Comparison of ENCODE assay signal across 8 cellular contexts in the genomic region with DNA sequence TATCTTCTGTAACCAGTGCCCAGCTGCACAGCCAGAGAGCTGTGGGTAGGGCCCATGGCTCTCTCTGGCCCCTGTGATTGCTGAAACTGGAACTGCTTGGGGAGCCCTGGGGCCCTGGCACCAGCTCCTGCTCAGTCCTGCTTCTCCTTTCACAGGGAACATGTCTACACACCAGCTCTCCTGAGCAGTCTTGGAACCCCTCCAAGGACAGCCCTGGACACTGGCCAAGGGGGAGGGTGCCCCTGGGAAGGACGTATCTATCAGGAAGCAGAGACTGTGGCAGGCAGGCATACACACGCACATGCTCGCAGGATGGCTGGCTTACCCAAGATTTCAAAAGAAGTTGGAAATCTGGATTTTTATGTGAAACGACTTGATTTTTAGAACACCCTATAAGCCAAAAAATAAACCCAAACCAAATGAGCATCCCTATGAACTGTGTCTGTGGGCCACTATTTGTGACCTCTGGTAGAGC. TPM values are rescaled to one million over a fixed set of nuclear protein-coding genes. Genes with fewer than 3 reads are reported as not detected.
A peak's percentile ranks its signal among the peaks of the same experiment; 100 is the strongest.
DNase-seq lines count a peak whose midpoint lies in the region; ATAC-seq, FAIRE-seq and TF ChIP-seq lines count a peak whose summit lies in the region.

No MANE protein-coding gene starts in this region.

- H3K18ac ChIP-seq in H9 (ENCODE audit: insufficient read length, low read depth, low read length), result no peak overlapping the region

- no peak overlapping the region for H2BK20ac ChIP-seq in H9 (ENCODE audit: low read depth, low read length, poor library complexity, severe bottlenecking)

- peaks cover 9% of the 10 kb centered on the region for H3K4me1 Mint-ChIP-seq in Calu3 (ENCODE audit: low read depth, unreplicated experiment)
- peaks cover 51 to 76% of the 10 kb centered on the region in 2 donors for H3K4me1 Mint-ChIP-seq in stimulated activated naive B cell treated with anti-CD40 and anti-IgM and Interleukin-4, amounts not matched to agents 10 μg/mL and 1 μg/mL and 100 μg/mL, for 72 hours
- peaks cover under 1 to 2% of the 10 kb centered on the region in 2 experiments; a peak in 2 of 4 replicates for H3K4me1 Mint-ChIP-seq in H9

- H2BK5ac ChIP-seq in H9 (ENCODE audit: insufficient read length, low read length), result no peak overlapping the region

- no peak overlapping the region for H3K56ac ChIP-seq in H9 (ENCODE audit: insufficient read length, low read depth, low read length)

- H4K20me1 ChIP-seq in KMS-11 (ENCODE audit: insufficient read depth) (no peaks in the 10 kb centered on the region), H9 (ENCODE audit: control insufficient read depth, insufficient read depth, insufficient read length) (no peaks in the 10 kb centered on the region)

- H3K4me3 ChIP-seq in KMS-11 (IDR thresholded peaks at IDR 0.05; ENCODE audit: insufficient read depth, low read depth, low read length) (no peak overlapping the region), bronchial epithelial cell (ENCODE audit: low read depth, low read length) (no peak overlapping the region), kidney epithelial cell (ENCODE audit: low read depth, low read length) (no peak overlapping the region)

- no peak overlapping the region for H2BK15ac ChIP-seq in H9 (ENCODE audit: low read depth, low read length)

- no peak overlapping the region; the same call in 1 of the 2 replicates for H3K14ac ChIP-seq in H9 (ENCODE audit: insufficient read depth, low read length)

- no peaks in the 10 kb centered on the region for H3K79me2 ChIP-seq in KMS-11 (ENCODE audit: insufficient read depth, low read depth)
- no peaks in the 10 kb centered on the region for H3K79me2 ChIP-seq in H9 (ENCODE audit: insufficient read depth, low read length)

- H3K9me3 Mint-ChIP-seq in Calu3 (ENCODE audit: low read depth, unreplicated experiment), result no peaks in the 10 kb centered on the region
- no peaks in the 10 kb centered on the region for H3K9me3 Mint-ChIP-seq in stimulated activated naive B cell treated with anti-CD40 and anti-IgM and Interleukin-4, amounts not matched to agents 10 μg/mL and 1 μg/mL and 100 μg/mL, for 72 hours
- no peaks in the 10 kb centered on the region for H3K9me3 Mint-ChIP-seq in H9

- H2AFZ ChIP-seq in KMS-11 (ENCODE audit: low read depth) (peak overlapping the region; percentile 44; the same call in 1 of the 2 replicates), H9 (ENCODE audit: low read length) (no peak overlapping the region)

- no peaks in the 10 kb centered on the region for H3K79me1 ChIP-seq in H9 (ENCODE audit: insufficient read depth, low read depth, low read length, poor library complexity, severe bottlenecking)

- WGBS in H9 (ENCODE audit: extremely low coverage, insufficient read length, low lambda C conversion rate), result no CpG with 5 or more reads among the region's 4 CpGs

- ATAC-seq in stimulated activated naive B cell treated with anti-CD40 and anti-IgM and Interleukin-4, amounts not matched to agents 10 μg/mL and 1 μg/mL and 100 μg/mL, for 72 hours (replicated peaks), result no peak
- ATAC-seq in HG03565 (IDR thresholded peaks at IDR 0.05; ENCODE audit: unreplicated experiment), result no peak

- no peak overlapping the region for H4K8ac ChIP-seq in H9 (replicated peaks; ENCODE audit: insufficient read length, low read depth, low read length)

- no peak overlapping the region for H3K27ac Mint-ChIP-seq in Calu3 (ENCODE audit: unreplicated experiment)
- H3K27ac Mint-ChIP-seq in stimulated activated naive B cell treated with anti-CD40 and anti-IgM and Interleukin-4, amounts not matched to agents 10 μg/mL and 1 μg/mL and 100 μg/mL, for 72 hours, result peak overlapping the region; percentile 77
- H3K27ac Mint-ChIP-seq in H9, result no peak overlapping the region

- H3K36me3 ChIP-seq in KMS-11 (ENCODE audit: insufficient read depth) (no peaks in the 10 kb centered on the region), bronchial epithelial cell (ENCODE audit: control insufficient read depth, insufficient read depth, low read length) (no peaks in the 10 kb centered on the region), kidney epithelial cell (ENCODE audit: control insufficient read depth, insufficient read depth, low read length) (no peaks in the 10 kb centered on the region)

- peak overlapping the region; percentile 77 for H3K4me2 ChIP-seq in KMS-11
- H3K4me2 ChIP-seq in H9 (ENCODE audit: insufficient read depth, insufficient read length, low read length), result no peak overlapping the region

- H3K27me3 ChIP-seq in KMS-11 (ENCODE audit: insufficient read depth, low read depth) (no peaks in the 10 kb centered on the region), bronchial epithelial cell (ENCODE audit: control insufficient read depth, insufficient read depth, low read length) (no peaks in the 10 kb centered on the region), kidney epithelial cell (ENCODE audit: control insufficient read depth, insufficient read depth, low read length) (no peaks in the 10 kb centered on the region), H9 (ENCODE audit: insufficient read depth, low read length) (no peaks in the 10 kb centered on the region)

- H2BK12ac ChIP-seq in H9 (ENCODE audit: insufficient read length, low read depth, low read length), result no peak overlapping the region

- no peak overlapping the region for H2BK120ac ChIP-seq in H9 (ENCODE audit: low read depth, low read length, poor library complexity, severe bottlenecking)

- H3K4me1 ChIP-seq in KMS-11 (ENCODE audit: low read depth, poor library complexity, severe bottlenecking) (peaks cover 74% of the 10 kb centered on the region), H9 (ENCODE audit: insufficient read depth, low read length) (no peaks in the 10 kb centered on the region)

- H3K23ac ChIP-seq in H9 (ENCODE audit: insufficient read length, low read depth, low read length), result no peak overlapping the region

- H3K36me3 Mint-ChIP-seq in Calu3 (ENCODE audit: insufficient read depth, unreplicated experiment), result peaks cover 6% of the 10 kb centered on the region
- no peaks in the 10 kb centered on the region for H3K36me3 Mint-ChIP-seq in stimulated activated naive B cell treated with anti-CD40 and anti-IgM and Interleukin-4, amounts not matched to agents 10 μg/mL and 1 μg/mL and 100 μg/mL, for 72 hours
- H3K36me3 Mint-ChIP-seq in H9 (ENCODE audit: insufficient read depth in 1 of 3, low read depth in 3 of 3), result no peaks in the 10 kb centered on the region

- H4K91ac ChIP-seq in H9 (ENCODE audit: insufficient read length, low read depth, low read length), result no peak overlapping the region

- FAIRE-seq in RCC 7860 (lab: Jason Lieb, UNC) (peak; percentile 77), bronchial epithelial cell (lab: Jason Lieb, UNC) (peak; percentile 72)

- peak; percentile 94 for DNase-seq in Calu3
- peak; percentile 85 for DNase-seq in RCC 7860 (ENCODE audit: low spot score)
- DNase-seq in bronchial epithelial cell (ENCODE audit: low read depth), result peak; percentile 99
- DNase-seq in kidney epithelial cell (ENCODE audit: low read depth), result peak; percentile 76
- no peak for DNase-seq in stimulated activated naive B cell treated with anti-CD40 and anti-IgM and Interleukin-4, amounts not matched to agents 10 μg/mL and 1 μg/mL and 100 μg/mL, for 72 hours
- DNase-seq in H9, result no peak

- no peaks in the 10 kb centered on the region for H3K9me3 ChIP-seq in H9 (ENCODE audit: control insufficient read depth, low read depth, low read length)

- BruUV-seq in Calu3 (replicated peaks; lab: Mats Ljungman, UMichigan), result no TSS peak

- TF ChIP-seq CTCF in Calu3 (IDR thresholded peaks at IDR 0.05; ENCODE audit: unreplicated experiment) (no peak), KMS-11 (conservative IDR thresholded peaks at IDR 0.05; ENCODE audit: low read depth, low read length) (no peak), bronchial epithelial cell (IDR thresholded peaks at IDR 0.05; ENCODE audit: insufficient read depth, low read length, severe bottlenecking) (no peak), kidney epithelial cell (IDR thresholded peaks at IDR 0.05; ENCODE audit: insufficient read depth, low read length, poor library complexity, severe bottlenecking) (no peak), H9 (conservative IDR thresholded peaks at IDR 0.05) (no peak)

- no peak overlapping the region for H4K5ac ChIP-seq in H9 (ENCODE audit: insufficient read length, low read depth, low read length)

- H3K9ac ChIP-seq in KMS-11 (peak overlapping the region; percentile 46; the same call in 1 of the 2 replicates), H9 (ENCODE audit: extremely low read depth, insufficient read length, low read length) (no peak overlapping the region)

- no peaks in the 10 kb centered on the region for H3K23me2 ChIP-seq in H9 (ENCODE audit: insufficient read length, low read depth, low read length, poor library complexity, severe bottlenecking)

- intact Hi-C loops in Calu3 (cut with micrococcal nuclease; ENCODE audit: unreplicated experiment), result loop anchor here (5.0 kb wide), 2 partner anchors 58 to 313 kb away; partner anchors contain the start of gene PHF19

- H3K27me3 Mint-ChIP-seq in Calu3 (ENCODE audit: unreplicated experiment) (peaks cover 13% of the 10 kb centered on the region), H9 (ENCODE audit: low read depth) (peaks cover 5% of the 10 kb centered on the region)
- no peaks in the 10 kb centered on the region for H3K27me3 Mint-ChIP-seq in stimulated activated naive B cell treated with anti-CD40 and anti-IgM and Interleukin-4, amounts not matched to agents 10 μg/mL and 1 μg/mL and 100 μg/mL, for 72 hours

- CTCF ChIA-PET in Calu3 (lab: Charles Lee), result interaction anchor here (1.7 kb wide), 1 partner anchor 180 kb away, joined by 6 read pairs; no protein-coding TSS in a partner anchor

- H3K4me3 Mint-ChIP-seq in Calu3 (ENCODE audit: low read depth, unreplicated experiment) (no peak overlapping the region), H9 (no peak overlapping the region)
- peak overlapping the region; percentile 51 to 52 for H3K4me3 Mint-ChIP-seq in stimulated activated naive B cell treated with anti-CD40 and anti-IgM and Interleukin-4, amounts not matched to agents 10 μg/mL and 1 μg/mL and 100 μg/mL, for 72 hours

- no peak overlapping the region for H3T11ph ChIP-seq in H9 (ENCODE audit: low read length)

- no peak overlapping the region for H3K4ac ChIP-seq in H9 (ENCODE audit: low read depth, low read length)

- H3K27ac ChIP-seq in KMS-11, result peak overlapping the region; percentile 74
- no peak overlapping the region for H3K27ac ChIP-seq in H9 (ENCODE audit: insufficient read length, low read depth, low read length)

- no peak overlapping the region for H2AK5ac ChIP-seq in H9 (ENCODE audit: insufficient read length, low read length)

RNA-seq across cellular contexts. Expression of gene TRAF1, which starts 8.8 kb away (rescaled TPM):
- total RNA-seq in Calu3 (2022) (1.5 and 1.6 TPM in 2 replicates), bronchial epithelial cell (0.79 and 1.0 TPM in 2 replicates), kidney epithelial cell (7.5 and 13.2 TPM in 2 replicates), H9 (2021) (1.4 and 1.5 TPM in 2 replicates)

RNA-seq across cellular contexts. Expression of gene PHF19, which starts 58.4 kb away (rescaled TPM):
- total RNA-seq in Calu3 (2022) (37.2 and 44.5 TPM in 2 replicates), bronchial epithelial cell (7.6 TPM in 2 replicates), kidney epithelial cell (14.9 and 18.5 TPM in 2 replicates), H9 (2021) (66.7 and 66.8 TPM in 2 replicates)

Comparison
In these comparisons a context has a peak if more than half of its experiments do, and no peak if none do; other contexts are left out.
1. DNase-seq: peak in Calu3 (single experiment), RCC 7860 (single experiment), bronchial epithelial cell (single experiment) and kidney epithelial cell (single experiment); none in stimulated activated naive B cell treated with anti-CD40 and anti-IgM and Interleukin-4, amounts not matched to agents 10 μg/mL and 1 μg/mL and 100 μg/mL, for 72 hours (single experiment) and H9 (single experiment).
2. H3K4me3 Mint-ChIP-seq: peak in stimulated activated naive B cell treated with anti-CD40 and anti-IgM and Interleukin-4, amounts not matched to agents 10 μg/mL and 1 μg/mL and 100 μg/mL, for 72 hours (2 of 2); none in Calu3 (single experiment) and H9 (0 of 2).